In genomic region chr9:106479679-106480078, GRCh38 we compare ENCODE assay signal across 26 cellular contexts.
DNase-seq lines count a peak whose midpoint lies in the region; ATAC-seq, FAIRE-seq and TF ChIP-seq lines count a peak whose summit lies in the region.
"Had no signal": no experiment of that assay in that cellular context is flagged by ENCODE, and none has a peak within 500 bp of the region (broad histone marks: within the 10 kb centered on the region; RNA-seq: fewer than 3 reads in every experiment).

No MANE protein-coding gene starts in this region.

- CTCF ChIA-PET in CD8-positive, alpha-beta memory T cell (lab: Charles Lee), result no interaction called here

- no peaks in the 10 kb centered on the region for H3K4me1 Mint-ChIP-seq in CD8-positive, alpha-beta memory T cell
- no peaks in the 10 kb centered on the region for H3K4me1 Mint-ChIP-seq in activated naive CD8-positive, alpha-beta T cell treated with anti-CD3 and anti-CD28 coated beads, Interleukin-2, amount 50 U/mL, for 24 hours
- H3K4me1 Mint-ChIP-seq: activated naive CD4-positive, alpha-beta T cell treated with anti-CD3 and anti-CD28 coated beads, Interleukin-2, amount 10 ng/mL, durations not matched to agents 7 days and 5 days; naive thymus-derived CD8-positive, alpha-beta T cell had no signal

- H3K9me3 ChIP-seq in SK-N-MC (ENCODE audit: low read depth, low read length), result no peaks in the 10 kb centered on the region
- H3K9me3 ChIP-seq in CD8-positive, alpha-beta memory T cell (ENCODE audit: low read length), result no peaks in the 10 kb centered on the region
- no peaks in the 10 kb centered on the region for H3K9me3 ChIP-seq in thyroid gland
- H3K9me3 ChIP-seq: colonic mucosa, pancreas, uterus had no signal

- DNase-seq in H54 (ENCODE audit: insufficient read length, low spot score) (no peak), SK-N-MC (ENCODE audit: low read depth, low spot score) (no peak), fibroblast of mammary gland (ENCODE audit: low read depth) (peak; percentile 50), putamen (ENCODE audit: low spot score) (peak; percentile 9), thyroid gland (no peak)
- no peak for DNase-seq in CD8-positive, alpha-beta memory T cell
- DNase-seq in activated naive CD8-positive, alpha-beta T cell treated with anti-CD3 and anti-CD28 coated beads, Interleukin-2, amount 50 U/mL, for 24 hours, result no peak
- DNase-seq: activated CD4-positive, alpha-beta T cell treated with anti-CD3 and anti-CD28 coated beads, Interleukin-2, amount 50 U/mL, for 48 hours; activated naive CD4-positive, alpha-beta T cell treated with anti-CD3 and anti-CD28 coated beads, Interleukin-2, amount 10 ng/mL, durations not matched to agents 7 days and 5 days; AML-193; Caco-2; colonic mucosa; GF-D8; HFFc6; naive thymus-derived CD8-positive, alpha-beta T cell; NCI-H1417 treated with DMSO at 0.1 percent for 48 hours; NCI-H2171; pancreas; PC-9; stimulated activated CD4-positive, alpha-beta T cell treated with anti-CD3 and anti-CD28 coated beads, Interleukin-2, amount 100 ng/mL, for 48 hours; stomach; uterus had no signal

- no peaks in the 10 kb centered on the region for H3K27me3 Mint-ChIP-seq in CD8-positive, alpha-beta memory T cell
- no peaks in the 10 kb centered on the region for H3K27me3 Mint-ChIP-seq in activated naive CD8-positive, alpha-beta T cell treated with anti-CD3 and anti-CD28 coated beads, Interleukin-2, amount 50 U/mL, for 24 hours
- H3K27me3 Mint-ChIP-seq: activated naive CD4-positive, alpha-beta T cell treated with anti-CD3 and anti-CD28 coated beads, Interleukin-2, amount 10 ng/mL, durations not matched to agents 7 days and 5 days; brain; naive thymus-derived CD8-positive, alpha-beta T cell had no signal

- no peak for TF ChIP-seq POLR2A in H54 (IDR thresholded peaks at IDR 0.05; ENCODE audit: low read depth, low read length)
- TF ChIP-seq POLR2A in thyroid gland (IDR thresholded peaks at IDR 0.05), result no peak

- intact Hi-C loops in thyroid gland (cut with DNase I), result no loop called here

- H3K27me3 ChIP-seq in CD8-positive, alpha-beta memory T cell (ENCODE audit: insufficient read depth, low read length, poor library complexity, severe bottlenecking), result no peaks in the 10 kb centered on the region
- H3K27me3 ChIP-seq in thyroid gland, result no peaks in the 10 kb centered on the region
- H3K27me3 ChIP-seq: colonic mucosa, pancreas, stomach, uterus had no signal

- H3K36me3 Mint-ChIP-seq in CD8-positive, alpha-beta memory T cell, result no peaks in the 10 kb centered on the region
- no peaks in the 10 kb centered on the region for H3K36me3 Mint-ChIP-seq in activated naive CD8-positive, alpha-beta T cell treated with anti-CD3 and anti-CD28 coated beads, Interleukin-2, amount 50 U/mL, for 24 hours (ENCODE audit: low read depth)
- H3K36me3 Mint-ChIP-seq: activated naive CD4-positive, alpha-beta T cell treated with anti-CD3 and anti-CD28 coated beads, Interleukin-2, amount 10 ng/mL, durations not matched to agents 7 days and 5 days; brain had no signal

- H3K36me3 ChIP-seq in SK-N-MC (ENCODE audit: insufficient read depth, low read length) (no peaks in the 10 kb centered on the region), thyroid gland (no peaks in the 10 kb centered on the region)
- no peaks in the 10 kb centered on the region for H3K36me3 ChIP-seq in CD8-positive, alpha-beta memory T cell (ENCODE audit: insufficient read depth, low read length)
- H3K36me3 ChIP-seq: colonic mucosa, pancreas, stomach, uterus had no signal

- WGBS in thyroid gland, 2 donors, result 72 to 84% methylated on average over 5 of the region's 5 CpGs

- FAIRE-seq in H54 (lab: Jason Lieb, UNC), result peak; percentile 62
- FAIRE-seq: GM12878, pancreas had no signal

- H3K9ac ChIP-seq in SK-N-MC (ENCODE audit: insufficient read length), result no peak overlapping the region

- no peak overlapping the region for H3K4me3 Mint-ChIP-seq in CD8-positive, alpha-beta memory T cell
- H3K4me3 Mint-ChIP-seq in activated naive CD8-positive, alpha-beta T cell treated with anti-CD3 and anti-CD28 coated beads, Interleukin-2, amount 50 U/mL, for 24 hours, result no peak overlapping the region
- H3K4me3 Mint-ChIP-seq: activated naive CD4-positive, alpha-beta T cell treated with anti-CD3 and anti-CD28 coated beads, Interleukin-2, amount 10 ng/mL, durations not matched to agents 7 days and 5 days; brain; HFFc6; naive thymus-derived CD8-positive, alpha-beta T cell had no signal

- no peak overlapping the region for H3K4me3 ChIP-seq in SK-N-MC
- no peak overlapping the region for H3K4me3 ChIP-seq in fibroblast of mammary gland (ENCODE audit: control insufficient read depth, low read depth, low read length)
- no peak overlapping the region for H3K4me3 ChIP-seq in CD8-positive, alpha-beta memory T cell (ENCODE audit: low read length)
- H3K4me3 ChIP-seq in thyroid gland (replicated peaks in 1 of 3), result no peak overlapping the region
- H3K4me3 ChIP-seq: colonic mucosa, GM12878, lung, pancreas, PC-9, stomach, uterus had no signal

- TF ChIP-seq CTCF in fibroblast of mammary gland (conservative IDR thresholded peaks at IDR 0.05; ENCODE audit: control insufficient read depth, insufficient read depth, low read depth, low read length), result no peak
- TF ChIP-seq CTCF in thyroid gland (IDR thresholded peaks at IDR 0.05), result no peak

- H3K9me3 Mint-ChIP-seq in CD8-positive, alpha-beta memory T cell, result peaks cover 0 to 13% (median 5%) of the 10 kb centered on the region in 5 donors
- peaks cover 7% of the 10 kb centered on the region for H3K9me3 Mint-ChIP-seq in activated naive CD8-positive, alpha-beta T cell treated with anti-CD3 and anti-CD28 coated beads, Interleukin-2, amount 50 U/mL, for 24 hours

- no peak overlapping the region for H3K27ac Mint-ChIP-seq in CD8-positive, alpha-beta memory T cell
- H3K27ac Mint-ChIP-seq in activated naive CD8-positive, alpha-beta T cell treated with anti-CD3 and anti-CD28 coated beads, Interleukin-2, amount 50 U/mL, for 24 hours, result no peak overlapping the region
- H3K27ac Mint-ChIP-seq: activated naive CD4-positive, alpha-beta T cell treated with anti-CD3 and anti-CD28 coated beads, Interleukin-2, amount 10 ng/mL, durations not matched to agents 7 days and 5 days; brain; HFFc6; naive thymus-derived CD8-positive, alpha-beta T cell had no signal

- no peaks in the 10 kb centered on the region for H3K4me1 ChIP-seq in CD8-positive, alpha-beta memory T cell (ENCODE audit: insufficient read depth, low read length)
- peaks cover 0 to 18% of the 10 kb centered on the region in 2 donors for H3K4me1 ChIP-seq in thyroid gland
- H3K4me1 ChIP-seq: Caco-2, colonic mucosa, pancreas, uterus had no signal

- no peak for ATAC-seq in activated naive CD8-positive, alpha-beta T cell treated with anti-CD3 and anti-CD28 coated beads, Interleukin-2, amount 50 U/mL, for 24 hours
- no peak for ATAC-seq in GM21447 (IDR thresholded peaks at IDR 0.05; ENCODE audit: unreplicated experiment)
- ATAC-seq: naive thymus-derived CD8-positive, alpha-beta T cell; pancreas had no signal

- POLR2A ChIA-PET in CD8-positive, alpha-beta memory T cell (lab: Charles Lee), result no interaction called here

- H3K27ac ChIP-seq in SK-N-MC, result peak overlapping the region; percentile 98
- no peak overlapping the region for H3K27ac ChIP-seq in CD8-positive, alpha-beta memory T cell (ENCODE audit: low read depth, low read length)
- no peak overlapping the region for H3K27ac ChIP-seq in thyroid gland
- H3K27ac ChIP-seq: colonic mucosa, pancreas, PC-9, stomach, uterus had no signal

Comparison
In these comparisons a context has a peak if more than half of its experiments do, and no peak if none do; other contexts are left out.
1. DNase-seq: peak in fibroblast of mammary gland (single experiment) and putamen (single experiment); none in H54 (single experiment), SK-N-MC (single experiment), CD8-positive, alpha-beta memory T cell (0 of 5), thyroid gland (0 of 2) and activated naive CD8-positive, alpha-beta T cell treated with anti-CD3 and anti-CD28 coated beads, Interleukin-2, amount 50 U/mL, for 24 hours (single experiment).